ENCODE assay signal across 13 cellular contexts in genomic region chr18:9595197-9595596, GRCh38. TPM values are rescaled to one million over a fixed set of nuclear protein-coding genes. Genes with fewer than 3 reads are reported as not detected.
DNase-seq lines count a peak whose midpoint lies in the region; ATAC-seq, FAIRE-seq and TF ChIP-seq lines count a peak whose summit lies in the region.
"Had no signal": no experiment of that assay in that cellular context is flagged by ENCODE, and none has a peak within 500 bp of the region (broad histone marks: within the 10 kb centered on the region; RNA-seq: fewer than 3 reads in every experiment).

No MANE protein-coding gene starts in this region.

- intact Hi-C loops in HepG2 (cut with micrococcal nuclease; ENCODE audit: unreplicated experiment): no loop called here

- TF ChIP-seq EP300 in HepG2 (IDR thresholded peaks at IDR 0.05; ENCODE audit: low read depth in 2 of 2, low read length in 2 of 2) (no peak), HepG2 (CRISPR knock-in tag; IDR thresholded peaks at IDR 0.05; ENCODE audit: borderline replicate concordance) (no peak)

- no peak for FAIRE-seq in astrocyte (lab: Jason Lieb, UNC)
- FAIRE-seq in HepG2 (lab: Jason Lieb, UNC): no peak
- FAIRE-seq in frontal cortex (lab: Jason Lieb, UNC): no peak
- FAIRE-seq: K562 had no signal

- peak overlapping the region; percentile 67 for H3K27ac Mint-ChIP-seq in astrocyte (ENCODE audit: unreplicated experiment)

- H3K4me1 Mint-ChIP-seq in astrocyte (ENCODE audit: low read depth, unreplicated experiment): peaks cover 14% of the 10 kb centered on the region

- H3K9me3 ChIP-seq in astrocyte (ENCODE audit: insufficient read depth, low read depth, low read length) (no peaks in the 10 kb centered on the region), HepG2 (ENCODE audit: low read length) (no peaks in the 10 kb centered on the region), HAP-1 (no peaks in the 10 kb centered on the region; the same call in 1 of the 2 replicates)

- no peak for ATAC-seq in HepG2
- ATAC-seq: K562 had no signal

- H3K9me3 Mint-ChIP-seq in astrocyte (ENCODE audit: unreplicated experiment): no peaks in the 10 kb centered on the region

- peak overlapping the region; percentile 39 for H3K4me2 ChIP-seq in astrocyte (ENCODE audit: low read length)
- peak overlapping the region; percentile 42 for H3K4me2 ChIP-seq in HepG2 (ENCODE audit: low read depth, low read length)

- H3K9ac ChIP-seq in astrocyte (ENCODE audit: low read length) (no peak overlapping the region), HepG2 (ENCODE audit: insufficient read depth, low read depth, low read length) (no peak overlapping the region)
- H3K9ac ChIP-seq: BLaER1 treated with 17β-estradiol and CSF1 and Interleukin-3, amounts not matched to agents 10 nM and 100 nM had no signal

- H4K20me1 ChIP-seq in astrocyte (ENCODE audit: insufficient read depth, low read length): peaks cover 62% of the 10 kb centered on the region
- H4K20me1 ChIP-seq in HepG2 (ENCODE audit: insufficient read depth, low read length): peaks cover 17% of the 10 kb centered on the region

- H3K27ac ChIP-seq in astrocyte (ENCODE audit: low read depth, low read length) (peak overlapping the region; percentile 6), HepG2 (ENCODE audit: extremely low read length, insufficient read depth, low read length) (peak overlapping the region; percentile 30)
- H3K27ac ChIP-seq: BLaER1 treated with 17β-estradiol and CSF1 and Interleukin-3, amounts not matched to agents 10 nM and 100 nM had no signal

- no peak overlapping the region for H2AFZ ChIP-seq in astrocyte (ENCODE audit: low read depth, low read length)
- H2AFZ ChIP-seq in HepG2 (ENCODE audit: low read length): no peak overlapping the region

- H3K4me3 ChIP-seq in astrocyte (ENCODE audit: insufficient read depth, low read depth, low read length): no peak overlapping the region
- no peak overlapping the region for H3K4me3 ChIP-seq in HepG2 (replicated peaks in 1 of 3; ENCODE audit: insufficient read depth in 1 of 3, low read depth in 2 of 3, low read length in 3 of 3)
- no peak overlapping the region for H3K4me3 ChIP-seq in HAP-1
- H3K4me3 ChIP-seq: BLaER1 treated with 17β-estradiol and CSF1 and Interleukin-3, amounts not matched to agents 10 nM and 100 nM; K562 had no signal

- no peaks in the 10 kb centered on the region for H3K27me3 Mint-ChIP-seq in astrocyte (ENCODE audit: low read depth, unreplicated experiment)

- POLR2A ChIA-PET in HepG2 (lab: Yijun Ruan, JAX): no interaction called here

- no peak for TF ChIP-seq POLR2A in HepG2 (IDR thresholded peaks at IDR 0.05; ENCODE audit: insufficient read depth in 1 of 2, low read depth in 2 of 2, low read length in 2 of 2)

- CTCF ChIA-PET in HepG2 (lab: Yijun Ruan, JAX; ENCODE audit: low intra/inter-chr PET ratio, low total read pairs): no interaction called here

- H3K79me2 ChIP-seq in astrocyte (ENCODE audit: insufficient read depth, low read length): peaks cover 95% of the 10 kb centered on the region
- peaks cover 68% of the 10 kb centered on the region for H3K79me2 ChIP-seq in HepG2 (ENCODE audit: insufficient read depth, low read length)

- DNase-seq in EH (ENCODE audit: low read depth) (peak; percentile 31), HCEC 1CT (peak; percentile 35), astrocyte (ENCODE audit: low read depth) (peak; percentile 25), HepG2 (ENCODE audit: low spot score) (no peak), frontal cortex (ENCODE audit: low spot score in 2 of 2) (no peak), SHP77 treated with DMSO at 0.1 percent for 48 hours (lab: John Stamatoyannopoulos, UW) (no peak), GOT3 (lab: John Stamatoyannopoulos, UW) (no peak), HAP-1 (ENCODE audit: low spot score in 2 of 2) (no peak)
- DNase-seq: central memory CD4-positive, alpha-beta T cell; head of caudate nucleus; NCI-H226 had no signal

- in situ Hi-C loops in HepG2 (cut with HindIII; ENCODE audit: extremely low pct_ligation_motif_present, low pct_unique_long_range_greater_than_20kb): no loop called here
- in situ Hi-C loops in HAP-1 (cut with MboI; ENCODE audit: low sequenced_read_pairs): no loop called here

- TF ChIP-seq CTCF in astrocyte (IDR thresholded peaks at IDR 0.05; ENCODE audit: insufficient read depth, low read depth, low read length) (no peak), HepG2 (CRISPR knock-in tag; IDR thresholded peaks at IDR 0.05) (no peak)

- H3K36me3 Mint-ChIP-seq in astrocyte (ENCODE audit: low read depth, unreplicated experiment): peaks cover 15% of the 10 kb centered on the region

- H3K27me3 ChIP-seq in astrocyte (ENCODE audit: insufficient read depth, low read length): no peaks in the 10 kb centered on the region
- H3K27me3 ChIP-seq in HepG2 (ENCODE audit: control insufficient read depth in 1 of 2, insufficient read depth in 2 of 2, low read length in 2 of 2): no peaks in the 10 kb centered on the region
- H3K27me3 ChIP-seq in HAP-1 (ENCODE audit: low read depth): no peaks in the 10 kb centered on the region
- H3K27me3 ChIP-seq: BLaER1 treated with 17β-estradiol and CSF1 and Interleukin-3, amounts not matched to agents 10 nM and 100 nM had no signal

- H3K36me3 ChIP-seq in astrocyte (ENCODE audit: insufficient read depth, low read length) (peaks cover 15% of the 10 kb centered on the region), HepG2 (replicated peaks in 1 of 2; ENCODE audit: control insufficient read depth in 1 of 2, insufficient read depth in 2 of 2, low read length in 2 of 2) (peaks cover 3 to 22% of the 10 kb centered on the region in 2 experiments), HAP-1 (replicated peaks) (peaks cover 18% of the 10 kb centered on the region)

- no TSS peak for BruUV-seq in HepG2 (replicated peaks; lab: Mats Ljungman, UMichigan)

- H3K4me3 Mint-ChIP-seq in astrocyte (ENCODE audit: unreplicated experiment): peak overlapping the region; percentile 34

- TF ChIP-seq RAD21 in HepG2 (CRISPR knock-in tag; IDR thresholded peaks at IDR 0.05): no peak

- H3K4me1 ChIP-seq in astrocyte (ENCODE audit: insufficient read depth, low read length) (peaks cover 3% of the 10 kb centered on the region), HepG2 (ENCODE audit: insufficient read depth, low read length) (peaks cover 54% of the 10 kb centered on the region), HAP-1 (peaks cover 3% of the 10 kb centered on the region; the same call in 1 of the 2 replicates)

TF ChIP-seq in HepG2, 621 proteins besides CTCF, POLR2A, EP300 and RAD21 (continues in another document):
- no peak for TF ChIP-seq ZNF224 (CRISPR knock-in tag; IDR thresholded peaks at IDR 0.05)
- no peak for TF ChIP-seq ZFP1 (CRISPR knock-in tag; IDR thresholded peaks at IDR 0.05)
- TF ChIP-seq GTF3A (CRISPR knock-in tag; conservative IDR thresholded peaks at IDR 0.05): no peak

RNA-seq across cellular contexts. Expression of gene PPP4R1, which starts 19.2 kb away (rescaled TPM):
- 131 and 132 TPM in 2 replicates for total RNA-seq in astrocyte
- total RNA-seq in HepG2 (2016; rRNA removed; fragmentation: Illumina TruSeq; extraction: Trizol): 66.5 and 84.6 TPM in 2 replicates
- total RNA-seq in HepG2 (2016; cell fraction: cytosol; rRNA removed; fragmentation: Illumina TruSeq; extraction: Trizol; ENCODE audit: low read depth): 144 and 170 TPM in 2 replicates
- total RNA-seq in HepG2 (2016; cell fraction: insoluble cytoplasmic fraction; rRNA removed; fragmentation: Illumina TruSeq; extraction: Trizol): 69.2 and 85.3 TPM in 2 replicates
- 85.0 and 109 TPM in 2 replicates for total RNA-seq in HepG2 (2016; cell fraction: membrane; rRNA removed; fragmentation: Illumina TruSeq; extraction: Trizol)
- 69.1 and 76.3 TPM in 2 replicates for total RNA-seq in HepG2 (2016; cell fraction: nucleus; rRNA removed; fragmentation: Illumina TruSeq; extraction: Trizol)
- polyA plus RNA-seq in HepG2 (2011; rRNA removed): 67.2 and 72.4 TPM in 2 replicates
- 55.0 and 59.0 TPM in 2 replicates for polyA plus RNA-seq in HepG2 (2011; cell fraction: cytosol; rRNA removed)
- polyA plus RNA-seq in HepG2 (2011; cell fraction: nucleus; rRNA removed): 76.7 and 84.0 TPM in 2 replicates
- 35.3 and 48.1 TPM in 2 replicates for polyA plus RNA-seq in HepG2 (2012)
- 6.3 and 6.5 TPM in 2 replicates for polyA plus RNA-seq in HepG2 (2016; cell fraction: cytosol; fragmentation: Illumina TruSeq; extraction: Trizol; ENCODE audit: low read depth)
- polyA plus RNA-seq in HepG2 (2016; cell fraction: insoluble cytoplasmic fraction; fragmentation: Illumina TruSeq; extraction: Trizol; ENCODE audit: low read depth): 50.5 and 52.3 TPM in 2 replicates
- polyA plus RNA-seq in HepG2 (2016; cell fraction: membrane; fragmentation: Illumina TruSeq; extraction: Trizol; ENCODE audit: low read depth): 18.9 and 22.6 TPM in 2 replicates
- 68.2 and 72.2 TPM in 2 replicates for polyA plus RNA-seq in HepG2 (2016; cell fraction: nucleus; fragmentation: Illumina TruSeq; extraction: Trizol; ENCODE audit: insufficient read depth, low read depth)
- polyA minus RNA-seq in HepG2 (2011; rRNA and poly(A)+ RNA removed; ENCODE audit: low replicate concordance): 122 and 149 TPM in 2 replicates
- 33.5 and 74.3 TPM in 2 replicates for polyA minus RNA-seq in HepG2 (2011; cell fraction: cytosol; rRNA and poly(A)+ RNA removed)
- polyA minus RNA-seq in HepG2 (2011; cell fraction: nucleus; rRNA and poly(A)+ RNA removed): 130 and 145 TPM in 2 replicates
- total RNA-seq in frontal cortex: 152 TPM

Comparison
In these comparisons a context has a peak if more than half of its experiments do, and no peak if none do; other contexts are left out.
1. DNase-seq: peak in EH (single experiment), HCEC 1CT (single experiment) and astrocyte (single experiment); none in HepG2 (single experiment), frontal cortex (0 of 2), SHP77 treated with DMSO at 0.1 percent for 48 hours (single experiment), GOT3 (single experiment) and HAP-1 (0 of 2).